2 cellular contexts compared by ENCODE assay signal in the genomic region with DNA sequence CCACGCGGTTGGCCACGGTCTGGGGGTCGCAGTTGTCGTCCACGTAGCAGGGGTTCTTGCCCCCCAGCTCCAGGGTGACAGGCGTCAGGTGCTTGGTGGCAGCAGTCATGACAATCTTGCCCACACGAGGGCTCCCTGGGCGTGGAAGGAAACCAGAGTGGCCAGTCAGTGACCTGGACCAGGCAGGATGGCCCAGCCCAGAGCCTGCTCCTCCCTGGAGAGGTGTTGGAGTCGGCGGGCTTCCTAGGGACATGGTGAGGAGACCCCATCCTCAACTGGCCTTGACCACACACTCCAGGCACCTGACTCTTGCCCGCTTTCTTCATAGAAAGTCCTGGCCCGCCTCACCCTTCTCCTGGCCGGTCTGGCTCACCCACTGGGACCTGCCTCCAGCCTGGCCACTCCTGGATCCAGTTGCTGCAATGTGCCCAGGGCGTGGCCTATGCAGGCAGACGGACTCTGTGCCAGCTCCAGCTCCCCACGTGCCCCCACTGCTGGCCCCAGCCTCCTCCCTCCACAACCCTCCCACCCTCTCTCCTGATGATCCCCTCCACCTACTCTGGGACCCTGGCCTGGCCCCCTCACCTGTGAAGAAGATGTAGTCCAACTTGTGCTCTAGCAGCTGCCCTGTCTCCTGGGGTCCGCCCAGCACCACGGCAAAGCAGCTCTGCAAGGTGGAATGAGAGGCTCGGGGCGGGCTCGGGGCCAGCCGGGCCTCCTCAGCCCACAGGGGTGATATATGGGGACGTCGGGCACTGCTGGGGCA.
TF ChIP-seq lines count a peak whose summit lies in the region.

No MANE protein-coding gene starts in this region.

TF ChIP-seq in HCT116, 20 proteins besides CTCF, POLR2A, EP300 and RAD21:
- TF ChIP-seq CEBPB (IDR thresholded peaks at IDR 0.05; ENCODE audit: low read depth) (no peak), YY1 (IDR thresholded peaks at IDR 0.05; ENCODE audit: extremely low read depth, insufficient replicate concordance, low read depth, low read length) (no peak), JUND (IDR thresholded peaks at IDR 0.05) (no peak)

TF ChIP-seq in K562, 482 proteins besides CTCF, POLR2A, EP300 and RAD21:
- TF ChIP-seq, protein P1, sequence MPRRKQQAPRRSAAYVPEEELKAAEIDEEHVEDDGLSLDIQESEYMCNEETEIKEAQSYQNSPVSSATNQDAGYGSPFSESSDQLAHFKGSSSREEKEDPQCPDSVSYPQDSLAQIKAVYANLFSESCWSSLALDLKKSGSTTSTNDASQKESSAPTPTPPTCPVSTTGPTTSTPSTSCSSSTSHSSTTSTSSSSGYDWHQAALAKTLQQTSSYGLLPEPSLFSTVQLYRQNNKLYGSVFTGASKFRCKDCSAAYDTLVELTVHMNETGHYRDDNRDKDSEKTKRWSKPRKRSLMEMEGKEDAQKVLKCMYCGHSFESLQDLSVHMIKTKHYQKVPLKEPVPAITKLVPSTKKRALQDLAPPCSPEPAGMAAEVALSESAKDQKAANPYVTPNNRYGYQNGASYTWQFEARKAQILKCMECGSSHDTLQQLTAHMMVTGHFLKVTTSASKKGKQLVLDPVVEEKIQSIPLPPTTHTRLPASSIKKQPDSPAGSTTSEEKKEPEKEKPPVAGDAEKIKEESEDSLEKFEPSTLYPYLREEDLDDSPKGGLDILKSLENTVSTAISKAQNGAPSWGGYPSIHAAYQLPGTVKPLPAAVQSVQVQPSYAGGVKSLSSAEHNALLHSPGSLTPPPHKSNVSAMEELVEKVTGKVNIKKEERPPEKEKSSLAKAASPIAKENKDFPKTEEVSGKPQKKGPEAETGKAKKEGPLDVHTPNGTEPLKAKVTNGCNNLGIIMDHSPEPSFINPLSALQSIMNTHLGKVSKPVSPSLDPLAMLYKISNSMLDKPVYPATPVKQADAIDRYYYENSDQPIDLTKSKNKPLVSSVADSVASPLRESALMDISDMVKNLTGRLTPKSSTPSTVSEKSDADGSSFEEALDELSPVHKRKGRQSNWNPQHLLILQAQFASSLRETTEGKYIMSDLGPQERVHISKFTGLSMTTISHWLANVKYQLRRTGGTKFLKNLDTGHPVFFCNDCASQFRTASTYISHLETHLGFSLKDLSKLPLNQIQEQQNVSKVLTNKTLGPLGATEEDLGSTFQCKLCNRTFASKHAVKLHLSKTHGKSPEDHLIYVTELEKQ (CRISPR knock-in tag; IDR thresholded peaks at IDR 0.05): no peak
- TF ChIP-seq ZNF668 (CRISPR knock-in tag; IDR thresholded peaks at IDR 0.05): no peak
- no peak for TF ChIP-seq HNRNPLL (IDR thresholded peaks at IDR 0.05; ENCODE audit: low read depth, low read length, poor library complexity, severe bottlenecking)
- no peak for TF ChIP-seq HEY1 (CRISPR knock-in tag; IDR thresholded peaks at IDR 0.05; ENCODE audit: borderline replicate concordance)
- TF ChIP-seq SOX6 (IDR thresholded peaks at IDR 0.05): no peak
- no peak for TF ChIP-seq TBP (optimal IDR thresholded peaks at IDR 0.05; ENCODE audit: low read depth, low read length)
- TF ChIP-seq, protein P2, sequence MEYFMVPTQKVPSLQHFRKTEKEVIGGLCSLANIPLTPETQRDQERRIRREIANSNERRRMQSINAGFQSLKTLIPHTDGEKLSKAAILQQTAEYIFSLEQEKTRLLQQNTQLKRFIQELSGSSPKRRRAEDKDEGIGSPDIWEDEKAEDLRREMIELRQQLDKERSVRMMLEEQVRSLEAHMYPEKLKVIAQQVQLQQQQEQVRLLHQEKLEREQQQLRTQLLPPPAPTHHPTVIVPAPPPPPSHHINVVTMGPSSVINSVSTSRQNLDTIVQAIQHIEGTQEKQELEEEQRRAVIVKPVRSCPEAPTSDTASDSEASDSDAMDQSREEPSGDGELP (CRISPR knock-in tag; IDR thresholded peaks at IDR 0.05; ENCODE audit: borderline replicate concordance): no peak
- no peak for TF ChIP-seq EP400 (IDR thresholded peaks at IDR 0.05)
- no peak for TF ChIP-seq ZNF766 (CRISPR knock-in tag; conservative IDR thresholded peaks at IDR 0.05)
- no peak for TF ChIP-seq NFATC3 (IDR thresholded peaks at IDR 0.05)
- TF ChIP-seq HMG20A (CRISPR knock-in tag; conservative IDR thresholded peaks at IDR 0.05): no peak
- no peak for TF ChIP-seq ZNF444 (CRISPR knock-in tag; IDR thresholded peaks at IDR 0.05)
- TF ChIP-seq, protein P3, sequence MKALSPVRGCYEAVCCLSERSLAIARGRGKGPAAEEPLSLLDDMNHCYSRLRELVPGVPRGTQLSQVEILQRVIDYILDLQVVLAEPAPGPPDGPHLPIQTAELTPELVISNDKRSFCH (CRISPR knock-in tag; IDR thresholded peaks at IDR 0.05): no peak
- TF ChIP-seq, protein P3 (tag; IDR thresholded peaks at IDR 0.05): no peak
- TF ChIP-seq PCBP2 (IDR thresholded peaks at IDR 0.05; ENCODE audit: low read depth, low read length, poor library complexity, severe bottlenecking): no peak
